ENCODE assay signal across 1 cellular context in genomic region chr5:84381501-84382362, GRCh38.
TF ChIP-seq lines count a peak whose summit lies in the region.

No MANE protein-coding gene starts in this region.

TF ChIP-seq in HCT116, 20 proteins besides CTCF, POLR2A, EP300 and RAD21 (continued from another document):
- no peak for TF ChIP-seq REST (IDR thresholded peaks at IDR 0.05; ENCODE audit: low read depth)
- no peak for TF ChIP-seq JUND (IDR thresholded peaks at IDR 0.05)
- no peak for TF ChIP-seq TCF7L2 (IDR thresholded peaks at IDR 0.05; ENCODE audit: borderline replicate concordance, extremely low read depth, insufficient read depth, insufficient read length)
- TF ChIP-seq POLR2AphosphoS5 (IDR thresholded peaks at IDR 0.05; ENCODE audit: low read depth, low read length) = no peak
- TF ChIP-seq SP1 (IDR thresholded peaks at IDR 0.05; ENCODE audit: low read depth) = no peak
- TF ChIP-seq EGR1 (IDR thresholded peaks at IDR 0.05; ENCODE audit: low read depth) = no peak
